Comparison of ENCODE assay signal across 11 cellular contexts in genomic region chr11:63845305-63845704, GRCh38. TPM values are rescaled to one million over a fixed set of nuclear protein-coding genes. Genes with fewer than 3 reads are reported as not detected.
A peak's percentile ranks its signal among the peaks of the same experiment; 100 is the strongest.
DNase-seq lines count a peak whose midpoint lies in the region; ATAC-seq, FAIRE-seq and TF ChIP-seq lines count a peak whose summit lies in the region.
"Had no signal": no experiment of that assay in that cellular context is flagged by ENCODE, and none has a peak within 500 bp of the region (broad histone marks: within the 10 kb centered on the region; RNA-seq: fewer than 3 reads in every experiment).

No MANE protein-coding gene starts in this region.

- H4K20me1 ChIP-seq in K562 (replicated peaks; ENCODE audit: control insufficient read depth, insufficient read depth, low read length) = peaks cover 40% of the 10 kb centered on the region

- BruUV-seq in K562 (replicated peaks; lab: Mats Ljungman, UMichigan) = no TSS peak

- TF ChIP-seq POLR2A in K562 (conservative IDR thresholded peaks at IDR 0.05) = no peak
- TF ChIP-seq POLR2A in uterus (IDR thresholded peaks at IDR 0.05) = no peak

- H3K36me3 ChIP-seq in K562 (ENCODE audit: control insufficient read depth, insufficient read depth, low read length) (peaks cover 54% of the 10 kb centered on the region; the same call in 2 of the 3 replicates), uterus (no peaks in the 10 kb centered on the region)

- peaks cover 18 to 34% of the 10 kb centered on the region in 2 experiments; a peak in 4 of 5 replicates for H3K4me1 ChIP-seq in K562 (replicated peaks in 1 of 2; ENCODE audit: control insufficient read depth in 2 of 2, insufficient read depth in 2 of 2, low read length in 2 of 2)
- H3K4me1 ChIP-seq in uterus = peaks cover 0 to 12% of the 10 kb centered on the region in 2 donors

- peak; percentile 35; the same call in 2 of the 3 replicates for ATAC-seq in K562
- no peak for ATAC-seq in GM18861 (IDR thresholded peaks at IDR 0.05; ENCODE audit: unreplicated experiment)

- peaks cover 10% of the 10 kb centered on the region for H3K36me3 Mint-ChIP-seq in activated naive CD4-positive, alpha-beta T cell treated with anti-CD3 and anti-CD28 coated beads for 36 hours (ENCODE audit: low read depth)
- peaks cover 9% of the 10 kb centered on the region for H3K36me3 Mint-ChIP-seq in type B pancreatic cell

- no peak for TF ChIP-seq RAD21 in K562 (CRISPR knock-in tag; conservative IDR thresholded peaks at IDR 0.05 in 1 of 2, IDR thresholded peaks at IDR 0.05 in 1 of 2)

- peaks cover 82% of the 10 kb centered on the region for H3K4me1 Mint-ChIP-seq in activated naive CD4-positive, alpha-beta T cell treated with anti-CD3 and anti-CD28 coated beads for 36 hours (ENCODE audit: low read depth)
- H3K4me1 Mint-ChIP-seq in type B pancreatic cell (ENCODE audit: unreplicated experiment) = peaks cover 47% of the 10 kb centered on the region

- peak; percentile 60 for FAIRE-seq in K562 (lab: Jason Lieb, UNC)

- no peaks in the 10 kb centered on the region for H3K9me3 ChIP-seq in K562 (replicated peaks; ENCODE audit: control insufficient read depth, insufficient read depth, low read depth, low read length)
- no peaks in the 10 kb centered on the region for H3K9me3 ChIP-seq in uterus

- in situ Hi-C loops in K562 (cut with MboI) = no loop called here

- H3K79me2 ChIP-seq in K562 (ENCODE audit: control insufficient read depth, insufficient read depth, low read length) = peaks cover 86% of the 10 kb centered on the region

- 40% methylated on average over 2 of the region's 2 CpGs for WGBS in K562 (ENCODE audit: insufficient coverage, low coverage, missing lambda C conversion rate)

- H3K4me3 Mint-ChIP-seq in activated naive CD4-positive, alpha-beta T cell treated with anti-CD3 and anti-CD28 coated beads for 36 hours = no peak overlapping the region
- no peak overlapping the region for H3K4me3 Mint-ChIP-seq in type B pancreatic cell
- H3K4me3 Mint-ChIP-seq: memory B cell had no signal

- peak overlapping the region; percentile 65 for H3K27ac Mint-ChIP-seq in activated naive CD4-positive, alpha-beta T cell treated with anti-CD3 and anti-CD28 coated beads for 36 hours
- H3K27ac Mint-ChIP-seq in type B pancreatic cell = peak overlapping the region; percentile 75
- H3K27ac Mint-ChIP-seq: memory B cell had no signal

- peak overlapping the region in 1 of 2 experiments; percentile 21; a peak in 1 of 4 replicates for H3K9ac ChIP-seq in K562 (ENCODE audit: insufficient read depth in 1 of 2, low read depth in 2 of 2, low read length in 2 of 2)

- H3K27ac ChIP-seq in K562 (ENCODE audit: extremely low read depth, low read depth, low read length) = 0 out of 3 replicates have a peak overlapping the region, but pooled peaks have one; percentile 17
- peak overlapping the region in 1 of 2 donors; percentile 31 for H3K27ac ChIP-seq in uterus

- CTCF ChIA-PET in activated naive CD4-positive, alpha-beta T cell treated with anti-CD3 and anti-CD28 coated beads for 36 hours (lab: Charles Lee) = interaction anchor here (1.9 kb wide), 1 partner anchor 101 kb away, joined by 5 read pairs; no protein-coding TSS in a partner anchor
- CTCF ChIA-PET in K562 (lab: Yijun Ruan, JAX; ENCODE audit: low intra/inter-chr PET ratio) = no interaction called here

- no peak for TF ChIP-seq EP300 in K562 (IDR thresholded peaks at IDR 0.05; ENCODE audit: low read length)

- POLR2A ChIA-PET in K562 (lab: Yijun Ruan, JAX) = interaction anchor here (0.6 to 2.5 kb wide), 9 partner anchors 10 to 100 kb away, joined by 3 to 10 read pairs (median 4); no protein-coding TSS in a partner anchor

- H3K27me3 Mint-ChIP-seq in activated naive CD4-positive, alpha-beta T cell treated with anti-CD3 and anti-CD28 coated beads for 36 hours (ENCODE audit: low read depth) = no peaks in the 10 kb centered on the region
- H3K27me3 Mint-ChIP-seq in type B pancreatic cell = no peaks in the 10 kb centered on the region
- H3K27me3 Mint-ChIP-seq: memory B cell had no signal

- no peak for DNase-seq in activated naive CD4-positive, alpha-beta T cell treated with anti-CD3 and anti-CD28 coated beads for 36 hours
- no peak for DNase-seq in activated naive CD4-positive, alpha-beta T cell treated with anti-CD3 and anti-CD28 coated beads, Interleukin-2, amount 50 U/mL, for 16 hours
- peak in 1 of 4 experiments; percentile 40 for DNase-seq in K562 (ENCODE audit: extremely low read depth in 1 of 4, low spot score in 3 of 4)
- peak; percentile 65 for DNase-seq in islet precursor cell
- no peak for DNase-seq in type B pancreatic cell (ENCODE audit: extremely low spot score, unreplicated experiment)
- DNase-seq in uterus = no peak
- no peak for DNase-seq in globus pallidus (ENCODE audit: low spot score)
- DNase-seq: NCI-H1092 treated with DMSO at 0.1 percent for 48 hours; stimulated activated CD4-positive, alpha-beta T cell treated with anti-CD3 and anti-CD28 coated beads, Interleukin-4, amount 100 ng/mL, for 1 hour had no signal

- H2AFZ ChIP-seq in K562 (ENCODE audit: low read depth, low read length) = no peak overlapping the region

- intact Hi-C loops in activated naive CD4-positive, alpha-beta T cell treated with anti-CD3 and anti-CD28 coated beads for 36 hours (cut with micrococcal nuclease) = no loop called here
- intact Hi-C loops in K562 (cut with micrococcal nuclease) (no loop called here), uterus (cut with DNase I; ENCODE audit: low total_unique reads) (no loop called here)

- no peak overlapping the region; the same call in 1 of the 2 replicates for H3K4me2 ChIP-seq in K562 (ENCODE audit: insufficient read depth, low read length)

- peaks cover 5% of the 10 kb centered on the region for H3K9me1 ChIP-seq in K562 (ENCODE audit: control insufficient read depth, insufficient read depth, low read length)

- TF ChIP-seq CTCF in K562 (IDR thresholded peaks at IDR 0.05 in 2 of 3, conservative IDR thresholded peaks at IDR 0.05 in 1 of 3; ENCODE audit: insufficient read depth in 2 of 3, low read depth in 1 of 3, low read length in 3 of 3) (no peak), type B pancreatic cell (conservative IDR thresholded peaks at IDR 0.05) (no peak), uterus (IDR thresholded peaks at IDR 0.05) (no peak)

- no peaks in the 10 kb centered on the region for H3K9me3 Mint-ChIP-seq in activated naive CD4-positive, alpha-beta T cell treated with anti-CD3 and anti-CD28 coated beads for 36 hours
- H3K9me3 Mint-ChIP-seq in type B pancreatic cell = no peaks in the 10 kb centered on the region
- H3K9me3 Mint-ChIP-seq: memory B cell had no signal

- H3K4me3 ChIP-seq in K562 (no peak overlapping the region), uterus (no peak overlapping the region)

- H3K27me3 ChIP-seq in K562 (ENCODE audit: control insufficient read depth in 2 of 2, insufficient read depth in 2 of 2, low read length in 2 of 2) = no peaks in the 10 kb centered on the region
- H3K27me3 ChIP-seq in uterus = no peaks in the 10 kb centered on the region

TF ChIP-seq in K562, 482 proteins besides CTCF, POLR2A, EP300 and RAD21 (continues in another document):
- no peak for TF ChIP-seq SNRNP70 (optimal IDR thresholded peaks at IDR 0.05; ENCODE audit: low read depth, low read length)

RNA-seq across cellular contexts. Expression of gene MARK2, which starts 6.4 kb away (rescaled TPM):
- total RNA-seq in activated naive CD4-positive, alpha-beta T cell treated with anti-CD3 and anti-CD28 coated beads for 36 hours = 10 to 100 TPM; 15.8 to 17.6 TPM
- 57.5 and 86.5 TPM in 2 replicates for total RNA-seq in K562 (2011; cell fraction: chromatin; rRNA removed; ENCODE audit: low replicate concordance)
- total RNA-seq in K562 (2011; cell fraction: nucleolus; rRNA removed) = 42.0 and 48.9 TPM in 2 replicates
- 51.4 and 63.0 TPM in 2 replicates for total RNA-seq in K562 (2011; cell fraction: nucleoplasm; rRNA removed)
- total RNA-seq in K562 (2014; rRNA removed) = 17.8 and 25.4 TPM in 2 replicates
- total RNA-seq in K562 (2014; rRNA removed; fragmentation: Illumina TruSeq; extraction: Trizol) = 12.1 and 13.8 TPM in 2 replicates
- total RNA-seq in K562 (2015; rRNA removed; fragmentation: Illumina TruSeq; extraction: Trizol) = 15.1 and 17.4 TPM in 2 replicates
- total RNA-seq in K562 (2021) = 36.3 and 43.5 TPM in 2 replicates
- polyA plus RNA-seq in K562 (2011; rRNA removed) = 13.8 and 18.5 TPM in 2 replicates
- 13.0 and 20.1 TPM in 2 replicates for polyA plus RNA-seq in K562 (2011; cell fraction: cytosol; rRNA removed)
- 19.9 and 32.0 TPM in 2 replicates for polyA plus RNA-seq in K562 (2011; cell fraction: nucleus; rRNA removed)
- 22.5 and 23.3 TPM in 2 replicates for polyA plus RNA-seq in K562 (2012)
- 25.4 and 27.5 TPM in 2 replicates for polyA plus RNA-seq in K562 (2014; fragmentation: Illumina TruSeq; extraction: Trizol)
- under 1 TPM; 0.32 to 0.45 TPM for polyA plus RNA-seq in K562 (2014; fragmentation: Nextera tagmentation; extraction: Ambion mirVana)
- 20.9 and 23.0 TPM in 2 replicates for polyA plus RNA-seq in K562 (2014; rRNA removed)
- 18.7 and 19.8 TPM in 2 replicates for polyA minus RNA-seq in K562 (2011; rRNA and poly(A)+ RNA removed)
- 24.5 TPM in 2 replicates for polyA minus RNA-seq in K562 (2011; cell fraction: cytosol; rRNA and poly(A)+ RNA removed)
- 13.2 and 17.1 TPM in 2 replicates for polyA minus RNA-seq in K562 (2011; cell fraction: nucleus; rRNA and poly(A)+ RNA removed)
- 52.8 and 73.5 TPM in 2 replicates for total RNA-seq in type B pancreatic cell (ENCODE audit: low replicate concordance)
- total RNA-seq in uterus = 10 to 100 TPM in 3 of 4 donors, 1 to 10 TPM in 1; 6.9 to 36.5 (median 17.7) TPM

RNA-seq across cellular contexts. Expression of gene SPINDOC, which starts 32.0 kb away (rescaled TPM):
- total RNA-seq in activated naive CD4-positive, alpha-beta T cell treated with anti-CD3 and anti-CD28 coated beads for 36 hours = 10 to 100 TPM; 15.3 to 15.4 TPM
- 22.0 and 38.1 TPM in 2 replicates for total RNA-seq in K562 (2011; cell fraction: chromatin; rRNA removed; ENCODE audit: low replicate concordance)
- total RNA-seq in K562 (2011; cell fraction: nucleolus; rRNA removed) = 26.2 and 28.3 TPM in 2 replicates
- 23.4 and 29.6 TPM in 2 replicates for total RNA-seq in K562 (2011; cell fraction: nucleoplasm; rRNA removed)
- total RNA-seq in K562 (2014; rRNA removed) (36.3 and 39.3 TPM in 2 replicates), K562 (2014; rRNA removed; fragmentation: Illumina TruSeq; extraction: Trizol) (11.5 and 11.8 TPM in 2 replicates), K562 (2015; rRNA removed; fragmentation: Illumina TruSeq; extraction: Trizol) (31.4 and 31.9 TPM in 2 replicates), K562 (2021) (33.0 and 35.3 TPM in 2 replicates), type B pancreatic cell (ENCODE audit: low replicate concordance) (33.7 and 61.6 TPM in 2 replicates), uterus (10 to 100 TPM in 2 of 4 donors, 1 to 10 TPM in 2; 1.3 to 28.7 (median 10.6) TPM)
- polyA plus RNA-seq in K562 (2011; rRNA removed) (15.1 and 16.9 TPM in 2 replicates), K562 (2014; fragmentation: Illumina TruSeq; extraction: Trizol) (19.6 and 26.5 TPM in 2 replicates), K562 (2014; fragmentation: Nextera tagmentation; extraction: Ambion mirVana) (under 1 TPM; 0.70 to 0.95 TPM), K562 (2014; rRNA removed) (35.0 and 38.6 TPM in 2 replicates)
- 18.9 and 34.3 TPM in 2 replicates for polyA plus RNA-seq in K562 (2011; cell fraction: cytosol; rRNA removed)
- polyA plus RNA-seq in K562 (2011; cell fraction: nucleus; rRNA removed) = 17.4 and 25.9 TPM in 2 replicates
- polyA plus RNA-seq in K562 (2012) = 29.5 and 34.3 TPM in 2 replicates
- polyA minus RNA-seq in K562 (2011; rRNA and poly(A)+ RNA removed) = 4.3 and 4.6 TPM in 2 replicates
- 10.5 and 11.5 TPM in 2 replicates for polyA minus RNA-seq in K562 (2011; cell fraction: cytosol; rRNA and poly(A)+ RNA removed)
- 7.0 and 7.8 TPM in 2 replicates for polyA minus RNA-seq in K562 (2011; cell fraction: nucleus; rRNA and poly(A)+ RNA removed)
